12 cellular contexts compared by ENCODE assay signal in the genomic region with DNA sequence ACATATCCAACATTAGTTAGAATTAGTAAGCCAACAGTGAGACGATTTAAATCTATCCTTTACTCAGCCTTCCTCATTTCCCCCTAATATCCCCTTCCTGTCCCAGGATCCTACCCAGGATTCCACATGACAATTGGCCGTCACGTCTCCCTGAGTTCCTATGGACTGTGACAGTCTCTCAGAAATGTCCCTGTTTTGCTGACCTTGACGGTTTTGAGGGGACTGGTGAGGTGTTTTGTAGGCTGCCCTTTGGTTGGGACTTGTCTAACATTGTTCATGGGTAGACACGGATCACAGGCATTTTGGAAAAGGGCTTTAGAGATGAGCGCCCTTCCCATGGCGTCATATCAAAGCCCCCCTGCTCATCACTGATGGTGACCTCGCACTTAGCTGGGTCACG.
"Had no signal": no experiment of that assay in that cellular context is flagged by ENCODE, and none has a peak within 500 bp of the region (broad histone marks: within the 10 kb centered on the region; RNA-seq: fewer than 3 reads in every experiment).

No MANE protein-coding gene starts in this region.

- H3K27me3 Mint-ChIP-seq: activated CD4-positive, alpha-beta memory T cell treated with anti-CD3 and anti-CD28 coated beads for 36 hours had no signal

- H3K4me1 Mint-ChIP-seq: activated naive CD8-positive, alpha-beta T cell treated with anti-CD3 and anti-CD28 coated beads, Interleukin-2, amount 10 ng/mL, durations not matched to agents 7 days and 5 days had no signal

- H3K27ac Mint-ChIP-seq: activated CD4-positive, alpha-beta memory T cell treated with anti-CD3 and anti-CD28 coated beads for 36 hours; activated naive CD8-positive, alpha-beta T cell treated with anti-CD3 and anti-CD28 coated beads, Interleukin-2, amount 10 ng/mL, durations not matched to agents 7 days and 5 days; stimulated activated effector memory CD8-positive, alpha-beta T cell treated with anti-CD3 and anti-CD28 coated beads, Interleukin-12 subunit alpha, Interleukin-12 subunit beta, amount 100 ng/mL, for 72 hours had no signal

- H3K9me3 ChIP-seq: esophagus squamous epithelium, transverse colon had no signal

- H3K4me3 Mint-ChIP-seq: activated CD4-positive, alpha-beta memory T cell treated with anti-CD3 and anti-CD28 coated beads for 36 hours; activated naive CD8-positive, alpha-beta T cell treated with anti-CD3 and anti-CD28 coated beads, Interleukin-2, amount 10 ng/mL, durations not matched to agents 7 days and 5 days; mesothelial cell of epicardium; stimulated activated effector memory CD8-positive, alpha-beta T cell treated with anti-CD3 and anti-CD28 coated beads, Interleukin-12 subunit alpha, Interleukin-12 subunit beta, amount 100 ng/mL, for 72 hours had no signal

- H3K4me3 ChIP-seq: transverse colon had no signal

- DNase-seq: activated CD4-positive, alpha-beta memory T cell treated with anti-CD3 and anti-CD28 coated beads for 36 hours; activated gamma-delta T cell; activated naive CD8-positive, alpha-beta T cell treated with anti-CD3 and anti-CD28 coated beads, Interleukin-2, amount 10 ng/mL, durations not matched to agents 7 days and 5 days; activated T-cell treated with anti-CD3 and anti-CD28 coated beads, Interleukin-2, amount 50 U/mL, for 48 hours; anterior cingulate cortex; esophagus squamous epithelium; islet precursor cell; T1000; transverse colon had no signal

- H3K27ac ChIP-seq: VCaP had no signal

- H3K36me3 ChIP-seq: transverse colon had no signal

- H3K27me3 ChIP-seq: esophagus squamous epithelium, transverse colon had no signal

- H3K36me3 Mint-ChIP-seq: activated naive CD8-positive, alpha-beta T cell treated with anti-CD3 and anti-CD28 coated beads, Interleukin-2, amount 10 ng/mL, durations not matched to agents 7 days and 5 days; stimulated activated effector memory CD8-positive, alpha-beta T cell treated with anti-CD3 and anti-CD28 coated beads, Interleukin-12 subunit alpha, Interleukin-12 subunit beta, amount 100 ng/mL, for 72 hours had no signal

- ATAC-seq: stimulated activated effector memory CD8-positive, alpha-beta T cell treated with anti-CD3 and anti-CD28 coated beads, Interleukin-12 subunit alpha, Interleukin-12 subunit beta, amount 100 ng/mL, for 72 hours had no signal
